Comparison of ENCODE assay signal across 18 cellular contexts in the genomic region with DNA sequence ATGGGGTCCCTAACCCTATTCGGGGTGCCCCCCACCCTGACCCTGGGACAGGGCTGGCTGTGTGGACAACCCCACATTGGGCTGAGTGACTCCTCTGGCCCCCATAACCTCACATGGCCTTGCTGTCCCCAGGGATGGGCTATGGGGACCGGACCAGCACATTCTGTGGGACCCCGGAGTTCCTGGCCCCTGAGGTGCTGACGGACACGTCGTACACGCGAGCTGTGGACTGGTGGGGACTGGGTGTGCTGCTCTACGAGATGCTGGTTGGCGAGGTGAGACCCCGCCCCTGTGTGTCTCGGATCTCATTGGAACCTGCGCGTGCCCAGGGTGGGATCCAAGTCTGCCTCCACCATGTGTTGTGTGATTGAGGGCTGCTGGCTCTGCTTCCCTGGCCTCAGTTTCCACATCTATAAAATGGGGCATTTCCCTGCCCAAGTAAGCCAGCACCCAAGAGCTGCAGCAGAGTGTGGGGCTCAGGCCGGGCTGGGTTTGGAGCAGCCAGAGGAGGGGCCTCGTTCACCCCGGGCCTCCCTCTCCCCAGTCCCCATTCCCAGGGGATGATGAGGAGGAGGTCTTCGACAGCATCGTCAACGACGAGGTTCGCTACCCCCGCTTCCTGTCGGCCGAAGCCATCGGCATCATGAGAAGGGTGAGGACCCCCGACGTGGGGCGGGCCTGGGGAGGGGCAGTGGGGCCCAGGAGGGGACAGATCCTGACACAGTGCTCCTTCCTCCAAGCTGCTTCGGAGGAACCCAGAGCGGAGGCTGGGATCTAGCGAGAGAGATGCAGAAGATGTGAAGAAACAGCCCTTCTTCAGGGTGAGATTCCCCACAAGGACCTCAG. TPM values are rescaled to one million over a fixed set of nuclear protein-coding genes. Genes with fewer than 3 reads are reported as not detected.
"Had no signal": no experiment of that assay in that cellular context is flagged by ENCODE, and none has a peak within 500 bp of the region (broad histone marks: within the 10 kb centered on the region; RNA-seq: fewer than 3 reads in every experiment).

No MANE protein-coding gene starts in this region.

- FAIRE-seq: astrocyte, bronchial epithelial cell, frontal cortex had no signal

- DNase-seq: activated CD4-positive, alpha-beta memory T cell treated with anti-CD3 and anti-CD28 coated beads, Interleukin-2, amount 10 ng/mL, durations not matched to agents 7 days and 5 days; activated CD4-positive, alpha-beta T cell treated with anti-CD3 and anti-CD28 coated beads for 4 hours; activated naive CD4-positive, alpha-beta T cell treated with anti-CD3 and anti-CD28 coated beads, Interleukin-2, amount 10 ng/mL, durations not matched to agents 7 days and 5 days; activated T-cell treated with anti-CD3 and anti-CD28 coated beads, Interleukin-2, amount 50 U/mL, for 24 hours; dermis blood vessel endothelial cell; effector memory CD8-positive, alpha-beta T cell; head of caudate nucleus; lower lobe of right lung; psoas muscle; stomach; T-helper 2 cell; testis; upper lobe of left lung had no signal

- ATAC-seq: effector memory CD8-positive, alpha-beta T cell; lower lobe of right lung; psoas muscle; sciatic nerve; WTC11 had no signal

- H3K9me3 ChIP-seq: lower lobe of right lung, psoas muscle, stomach, testis, upper lobe of left lung had no signal

- H3K27me3 ChIP-seq: testis had no signal

- H3K4me3 ChIP-seq: lower lobe of right lung, psoas muscle, stomach, testis, upper lobe of left lung had no signal

- H3K27ac ChIP-seq: lower lobe of right lung, psoas muscle, stomach, testis, upper lobe of left lung had no signal

RNA-seq across cellular contexts. Expression of a gene that starts 4.9 kb away (rescaled TPM):
- total RNA-seq: frontal cortex had no signal
